8 cellular contexts compared by ENCODE assay signal in the genomic region with DNA sequence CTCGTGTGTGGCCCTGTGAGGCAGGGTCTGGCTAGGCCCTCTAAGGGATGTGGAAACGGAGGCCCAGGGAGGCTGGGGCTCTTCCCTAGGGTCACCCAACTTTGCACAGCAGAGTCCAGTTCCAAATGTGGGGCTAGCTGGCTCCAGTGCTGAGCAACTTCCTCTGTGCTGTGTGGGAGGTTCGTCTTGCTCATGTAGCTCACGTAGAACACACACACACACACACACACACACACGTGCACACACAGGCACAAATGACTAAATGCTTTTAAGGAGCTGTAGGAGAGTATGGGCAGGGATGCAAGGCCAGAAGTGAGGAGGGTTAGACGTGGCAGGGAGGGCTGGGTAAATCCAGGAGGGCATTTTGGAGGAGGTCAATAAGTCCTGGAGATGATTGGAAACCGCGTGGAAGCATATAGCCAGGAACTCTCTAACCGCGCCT.
DNase-seq lines count a peak whose midpoint lies in the region; FAIRE-seq and TF ChIP-seq lines count a peak whose summit lies in the region.

No MANE protein-coding gene starts in this region.

- H3K36me3 Mint-ChIP-seq in brain = no peaks in the 10 kb centered on the region

- no peak overlapping the region for H3K4me3 Mint-ChIP-seq in brain

- peaks cover 15% of the 10 kb centered on the region for H3K27me3 Mint-ChIP-seq in brain

- DNase-seq in GM19239 (ENCODE audit: insufficient read length, low spot score) = peak; percentile 40
- DNase-seq in M059J (ENCODE audit: low read depth) = peak; percentile 28
- DNase-seq in retina = peak; percentile 34
- DNase-seq in cerebellum (ENCODE audit: low spot score) = no peak
- no peak for DNase-seq in NCI-H2029 (lab: John Stamatoyannopoulos, UW)
- no peak for DNase-seq in NCI-H510A (lab: John Stamatoyannopoulos, UW)
- DNase-seq in NCI-H1694 (lab: John Stamatoyannopoulos, UW) = no peak

- no peak for TF ChIP-seq CTCF in brain (conservative IDR thresholded peaks at IDR 0.05)

- H3K9me3 Mint-ChIP-seq in brain = no peaks in the 10 kb centered on the region

- H3K27ac Mint-ChIP-seq in brain = peak overlapping the region in 3 of 5 experiments; percentile 12 to 90 (median 25)

- FAIRE-seq in GM19239 (lab: Jason Lieb, UNC) = no peak

- peaks cover 49% of the 10 kb centered on the region for H3K4me1 Mint-ChIP-seq in brain

Comparison
In these comparisons a context has a peak if more than half of its experiments do, and no peak if none do; other contexts are left out.
1. DNase-seq: peak in GM19239 (single experiment), M059J (single experiment) and retina (single experiment); none in cerebellum (single experiment), NCI-H2029 (single experiment), NCI-H510A (single experiment) and NCI-H1694 (single experiment).